8 cellular contexts compared by ENCODE assay signal in genomic region chr20:38747495-38748096, GRCh38. TPM values are rescaled to one million over a fixed set of nuclear protein-coding genes. Genes with fewer than 3 reads are reported as not detected.
DNase-seq lines count a peak whose midpoint lies in the region; ATAC-seq and TF ChIP-seq lines count a peak whose summit lies in the region.

No MANE protein-coding gene starts in this region.

- no peak for TF ChIP-seq CTCF in PC-3 (conservative IDR thresholded peaks at IDR 0.05; ENCODE audit: low read depth, low read length)
- TF ChIP-seq CTCF in esophagus muscularis mucosa (IDR thresholded peaks at IDR 0.05): no peak
- TF ChIP-seq CTCF in gastrocnemius medialis (IDR thresholded peaks at IDR 0.05 in 4 of 5, conservative IDR thresholded peaks at IDR 0.05 in 1 of 5): no peak

- no TSS peak for BruUV-seq in PC-3 (replicated peaks; lab: Mats Ljungman, UMichigan)

- POLR2A ChIA-PET in PC-3 (lab: Charles Lee; ENCODE audit: unreplicated experiment): interaction anchor here (0.6 kb wide), 1 partner anchor 67 kb away, joined by 8 read pairs; no protein-coding TSS in a partner anchor

- peak; percentile 89 for DNase-seq in PC-3
- DNase-seq in esophagus muscularis mucosa (ENCODE audit: extremely low spot score): no peak
- DNase-seq in gastrocnemius medialis: no peak
- DNase-seq in SW 1271 (lab: John Stamatoyannopoulos, UW): no peak
- no peak for DNase-seq in COLO668 (lab: John Stamatoyannopoulos, UW; ENCODE audit: unreplicated experiment)

- CTCF ChIA-PET in PC-3 (lab: Charles Lee): no interaction called here

- peaks cover 17% of the 10 kb centered on the region; the same call in 1 of the 2 replicates for H3K4me1 ChIP-seq in PC-3 (ENCODE audit: insufficient read depth, low read length)
- peaks cover 11 to 26% (median 17%) of the 10 kb centered on the region in 4 donors for H3K4me1 ChIP-seq in esophagus muscularis mucosa
- peaks cover 4 to 11% of the 10 kb centered on the region in 2 donors for H3K4me1 ChIP-seq in gastrocnemius medialis

- H3F3A ChIP-seq in PC-3 (ENCODE audit: low read length, unreplicated experiment): no peaks in the 10 kb centered on the region

- H3K9me2 ChIP-seq in PC-3 (replicated peaks; ENCODE audit: low read length): no peaks in the 10 kb centered on the region

- H3K4me3 ChIP-seq in PC-3 (ENCODE audit: low read length): peak overlapping the region; percentile 94
- peak overlapping the region; percentile 68 to 91 (median 79) for H3K4me3 ChIP-seq in esophagus muscularis mucosa
- peak overlapping the region; percentile 64 to 95 (median 80) for H3K4me3 ChIP-seq in gastrocnemius medialis

- H3K27ac ChIP-seq in PC-3 (ENCODE audit: low read length) (no peak overlapping the region), esophagus muscularis mucosa (replicated peaks in 1 of 4) (peak overlapping the region; percentile 80 to 90 (median 85)), gastrocnemius medialis (peak overlapping the region; percentile 78 to 93 (median 86))

- H4K20me1 ChIP-seq in PC-3 (ENCODE audit: low read length): 0 out of 2 replicates have a peak, but pooled peaks cover 5% of the 10 kb centered on the region

- H3K36me3 ChIP-seq in PC-3 (ENCODE audit: low read depth, low read length) (peaks cover 9% of the 10 kb centered on the region; the same call in 1 of the 2 replicates), esophagus muscularis mucosa (peaks cover 3 to 11% (median 8%) of the 10 kb centered on the region in 4 donors), gastrocnemius medialis (peaks cover 0 to 7% of the 10 kb centered on the region in 2 donors)

- peak overlapping the region; percentile 85; the same call in 1 of the 2 replicates for H3K9ac ChIP-seq in PC-3 (ENCODE audit: low read length)

- H3K27me3 ChIP-seq in PC-3 (ENCODE audit: low read length) (peaks cover 14% of the 10 kb centered on the region; the same call in 1 of the 2 replicates), esophagus muscularis mucosa (peaks cover 0 to 12% (median under 1%) of the 10 kb centered on the region in 4 donors), gastrocnemius medialis (peaks cover 0 to 2% (median 0%) of the 10 kb centered on the region in 3 donors)

- WGBS in esophagus muscularis mucosa: 12% methylated on average over 39 of the region's 39 CpGs

- H3K79me2 ChIP-seq in PC-3 (ENCODE audit: low read length): peaks cover 17% of the 10 kb centered on the region

- H3K9me3 ChIP-seq in PC-3 (ENCODE audit: low read length) (no peaks in the 10 kb centered on the region), esophagus muscularis mucosa (no peaks in the 10 kb centered on the region), gastrocnemius medialis (no peaks in the 10 kb centered on the region)

- H2AFZ ChIP-seq in PC-3 (ENCODE audit: low read length): peak overlapping the region; percentile 94

- in situ Hi-C loops in gastrocnemius medialis (cut with MboI; ENCODE audit: low sequenced_read_pairs in 4 of 4): no loop called here

- intact Hi-C loops in PC-3 (cut with micrococcal nuclease): no loop called here
- intact Hi-C loops in esophagus muscularis mucosa (cut with DNase I): no loop called here
- intact Hi-C loops in gastrocnemius medialis (cut with DNase I; ENCODE audit: low total_unique reads): loop anchor here (1.0 kb wide), 1 partner anchor 214 kb away; no protein-coding TSS in a partner anchor

- TF ChIP-seq POLR2A in esophagus muscularis mucosa (IDR thresholded peaks at IDR 0.05; ENCODE audit: low read depth) (no peak), gastrocnemius medialis (IDR thresholded peaks at IDR 0.05) (no peak)

- peak; percentile 4 for ATAC-seq in GM18873 (IDR thresholded peaks at IDR 0.05; ENCODE audit: low FRiP score, unreplicated experiment)
- ATAC-seq in PC-3: no peak
- no peak for ATAC-seq in gastrocnemius medialis
- ATAC-seq in GM18861 (IDR thresholded peaks at IDR 0.05; ENCODE audit: unreplicated experiment): no peak
- ATAC-seq in HG03521 (IDR thresholded peaks at IDR 0.05; ENCODE audit: unreplicated experiment): no peak

- TF ChIP-seq EP300 in esophagus muscularis mucosa (IDR thresholded peaks at IDR 0.05): no peak

- H3K4me2 ChIP-seq in PC-3 (ENCODE audit: low read length): peak overlapping the region; percentile 96

RNA-seq across cellular contexts. Expression of gene ACTR5, which starts 0.7 kb away (rescaled TPM):
- total RNA-seq in PC-3 (2014; rRNA removed): 16.1 and 18.3 TPM in 2 replicates
- 1 to 10 TPM; 5.8 to 9.8 (median 8.6) TPM for total RNA-seq in esophagus muscularis mucosa
- 1 to 10 TPM; 6.3 to 10.0 (median 8.0) TPM for total RNA-seq in gastrocnemius medialis

RNA-seq across cellular contexts. Expression of gene SLC32A1, which starts 23.3 kb away (rescaled TPM):
- not detected in 2 replicates for total RNA-seq in PC-3 (2014; rRNA removed)
- total RNA-seq in esophagus muscularis mucosa: not detected
- not detected for total RNA-seq in gastrocnemius medialis

RNA-seq across cellular contexts. Expression of gene PPP1R16B, which starts 57.9 kb away (rescaled TPM):
- total RNA-seq in PC-3 (2014; rRNA removed) (0.04 and 0.12 TPM in 2 replicates), esophagus muscularis mucosa (10 to 100 TPM in 1 of 4 donors, 1 to 10 TPM in 3; 3.7 to 12.1 (median 6.8) TPM), gastrocnemius medialis (1 to 10 TPM in 1 of 4 donors, under 1 TPM in 3; 0.16 to 2.4 (median 0.59) TPM)
